In the genomic region with DNA sequence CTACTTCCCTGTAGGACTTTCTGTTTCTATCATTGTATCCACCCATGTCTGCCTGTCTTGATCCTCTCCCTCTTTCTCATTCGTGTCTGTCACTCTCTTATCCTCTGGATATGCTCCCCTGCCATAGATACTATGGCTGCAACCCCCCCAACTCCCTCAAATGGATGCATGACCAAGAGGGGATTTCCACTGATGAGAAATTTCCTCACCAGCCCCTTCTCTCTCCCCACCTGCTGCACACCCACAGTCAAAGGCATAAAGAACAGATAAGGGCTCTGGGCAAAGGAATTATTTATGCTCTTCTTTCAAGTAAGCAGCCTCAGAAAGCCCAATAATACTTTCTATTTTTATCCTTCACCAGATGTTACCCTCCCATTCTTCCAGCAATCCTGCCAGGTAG, we compare ENCODE assay signal across 25 cellular contexts.
"Had no signal": no experiment of that assay in that cellular context is flagged by ENCODE, and none has a peak within 500 bp of the region (broad histone marks: within the 10 kb centered on the region; RNA-seq: fewer than 3 reads in every experiment).

No MANE protein-coding gene starts in this region.

- ATAC-seq: activated naive CD8-positive, alpha-beta T cell treated with anti-CD3 and anti-CD28 coated beads, Interleukin-2, amount 50 U/mL, for 24 hours; heart right ventricle; left lobe of liver; lower lobe of right lung; mucosa of descending colon; stimulated activated naive B cell treated with anti-CD40 and anti-IgM and Interleukin-4, amounts not matched to agents 10 μg/mL and 1 μg/mL and 100 μg/mL, for 72 hours had no signal

- H3K4me3 Mint-ChIP-seq: activated CD4-positive, alpha-beta memory T cell treated with anti-CD3 and anti-CD28 coated beads for 36 hours; activated naive CD4-positive, alpha-beta T cell treated with anti-CD3 and anti-CD28 coated beads, Interleukin-2, amount 10 ng/mL, durations not matched to agents 7 days and 5 days; activated naive CD8-positive, alpha-beta T cell treated with anti-CD3 and anti-CD28 coated beads, Interleukin-2, amount 50 U/mL, for 24 hours; brain; stimulated activated naive B cell treated with anti-CD40 and anti-IgM and Interleukin-4, amounts not matched to agents 10 μg/mL and 1 μg/mL and 100 μg/mL, for 72 hours; type B pancreatic cell had no signal

- H3K27ac Mint-ChIP-seq: activated CD4-positive, alpha-beta memory T cell treated with anti-CD3 and anti-CD28 coated beads for 36 hours; activated naive CD4-positive, alpha-beta T cell treated with anti-CD3 and anti-CD28 coated beads, Interleukin-2, amount 10 ng/mL, durations not matched to agents 7 days and 5 days; activated naive CD8-positive, alpha-beta T cell treated with anti-CD3 and anti-CD28 coated beads, Interleukin-2, amount 50 U/mL, for 24 hours; brain; progenitor cell of endocrine pancreas; stimulated activated naive B cell treated with anti-CD40 and anti-IgM and Interleukin-4, amounts not matched to agents 10 μg/mL and 1 μg/mL and 100 μg/mL, for 72 hours; type B pancreatic cell had no signal

- H3K36me3 ChIP-seq: heart right ventricle, lower lobe of right lung, sigmoid colon, thoracic aorta, vagina had no signal

- DNase-seq: activated CD4-positive, alpha-beta memory T cell treated with anti-CD3 and anti-CD28 coated beads for 36 hours; activated CD4-positive, alpha-beta T cell treated with anti-CD3 and anti-CD28 coated beads for 48 hours; activated naive CD4-positive, alpha-beta T cell treated with anti-CD3 and anti-CD28 coated beads, Interleukin-2, amount 10 ng/mL, durations not matched to agents 7 days and 5 days; activated naive CD8-positive, alpha-beta T cell treated with anti-CD3 and anti-CD28 coated beads, Interleukin-2, amount 50 U/mL, for 24 hours; activated T-cell treated with anti-CD3 and anti-CD28 coated beads, Interleukin-2, amount 50 U/mL, for 48 hours; foreskin fibroblast; heart right ventricle; kidney; lower lobe of right lung; mesendoderm; mucosa of descending colon; retina; sigmoid colon; stimulated activated CD4-positive, alpha-beta T cell treated with anti-CD3 and anti-CD28 coated beads, Interleukin-15, amount 100 ng/mL, for 24 hours; stimulated activated CD4-positive, alpha-beta T cell treated with anti-CD3 and anti-CD28 coated beads, Interleukin-2, amount 100 ng/mL, for 48 hours; stimulated activated CD8-positive, alpha-beta memory T cell treated with anti-CD3 and anti-CD28 coated beads, Interleukin-4, amount 100 ng/mL, for 48 hours; stimulated activated naive B cell treated with anti-CD40 and anti-IgM and Interleukin-4, amounts not matched to agents 10 μg/mL and 1 μg/mL and 100 μg/mL, for 72 hours; T1000 had no signal

- H3K4me1 ChIP-seq: heart right ventricle, lower lobe of right lung, sigmoid colon, vagina had no signal

- H3K9me3 ChIP-seq: heart right ventricle, lower lobe of right lung, mucosa of descending colon, thoracic aorta, vagina had no signal

- H3K9me3 Mint-ChIP-seq: activated CD4-positive, alpha-beta memory T cell treated with anti-CD3 and anti-CD28 coated beads for 36 hours; activated naive CD4-positive, alpha-beta T cell treated with anti-CD3 and anti-CD28 coated beads, Interleukin-2, amount 10 ng/mL, durations not matched to agents 7 days and 5 days; activated naive CD8-positive, alpha-beta T cell treated with anti-CD3 and anti-CD28 coated beads, Interleukin-2, amount 50 U/mL, for 24 hours; stimulated activated naive B cell treated with anti-CD40 and anti-IgM and Interleukin-4, amounts not matched to agents 10 μg/mL and 1 μg/mL and 100 μg/mL, for 72 hours had no signal

- H3K4me3 ChIP-seq: heart right ventricle, lower lobe of right lung, mucosa of descending colon, sigmoid colon, smooth muscle cell, thoracic aorta, vagina had no signal

- H3K27ac ChIP-seq: heart right ventricle, lower lobe of right lung, sigmoid colon, thoracic aorta, vagina had no signal

- H3K27me3 ChIP-seq: sigmoid colon, vagina had no signal

- H3K4me1 Mint-ChIP-seq: activated naive CD4-positive, alpha-beta T cell treated with anti-CD3 and anti-CD28 coated beads, Interleukin-2, amount 10 ng/mL, durations not matched to agents 7 days and 5 days had no signal

- H3K36me3 Mint-ChIP-seq: activated CD4-positive, alpha-beta memory T cell treated with anti-CD3 and anti-CD28 coated beads for 36 hours; activated naive CD4-positive, alpha-beta T cell treated with anti-CD3 and anti-CD28 coated beads, Interleukin-2, amount 10 ng/mL, durations not matched to agents 7 days and 5 days; brain; stimulated activated naive B cell treated with anti-CD40 and anti-IgM and Interleukin-4, amounts not matched to agents 10 μg/mL and 1 μg/mL and 100 μg/mL, for 72 hours; type B pancreatic cell had no signal

- FAIRE-seq: kidney had no signal
